1 cellular context compared by ENCODE assay signal in the genomic region with DNA sequence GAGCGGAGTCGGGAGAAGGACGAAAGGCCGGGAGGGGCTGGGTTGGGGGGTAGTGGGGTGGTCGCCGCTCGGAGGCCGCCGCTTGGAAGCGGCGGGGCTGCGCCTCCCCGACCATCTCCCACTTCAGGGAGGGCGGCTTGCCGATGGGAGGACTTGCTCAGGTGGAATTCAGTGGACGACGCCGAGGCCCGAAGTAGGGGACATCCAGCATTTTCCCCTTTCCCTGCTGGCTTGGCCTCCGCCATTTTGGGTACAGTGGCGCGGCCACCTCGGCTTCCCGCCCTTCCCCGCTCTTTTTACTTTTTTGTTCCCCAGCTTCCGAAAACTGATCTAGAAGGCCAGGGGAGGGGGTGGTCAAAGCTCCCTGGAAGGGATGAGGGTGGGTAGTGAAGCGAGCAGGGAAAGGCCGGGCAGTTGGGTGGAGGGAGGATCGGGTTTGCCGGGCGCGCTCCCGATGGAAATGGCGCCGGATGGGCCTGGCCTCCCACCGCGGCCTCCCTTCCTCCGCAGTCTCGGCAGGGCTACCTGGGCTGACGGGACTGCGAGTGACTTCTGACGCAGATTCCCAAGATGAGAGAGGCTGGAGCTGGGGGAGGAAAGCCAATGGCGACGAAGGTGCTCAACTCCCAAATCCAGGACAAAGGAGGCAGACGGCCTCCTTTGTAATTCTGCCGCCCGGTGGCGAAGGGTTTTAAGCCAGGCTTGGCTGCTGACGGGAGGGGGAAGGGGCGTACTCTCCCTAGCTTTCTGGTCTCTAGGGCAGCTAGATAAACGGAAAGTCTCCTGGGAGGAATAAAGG.
TF ChIP-seq lines count a peak whose summit lies in the region.

A gene (minus strand): TSS at position 670 of the 799 bp plus-strand sequence. CDS start 26,084 bp downstream, outside the sequence.

TF ChIP-seq in K562, 482 proteins besides CTCF, POLR2A, EP300 and RAD21 (continued from another document):
- TF ChIP-seq ZNF354B (CRISPR knock-in tag; IDR thresholded peaks at IDR 0.05) (peak; percentile 35; the same call in 1 of the 2 replicates), RUNX1 (IDR thresholded peaks at IDR 0.05; ENCODE audit: low read depth) (no peak), PHF20 (IDR thresholded peaks at IDR 0.05; ENCODE audit: partially characterized antibody) (peak; percentile 44), PYGO2 (tag; IDR thresholded peaks at IDR 0.05) (no peak), YBX1 (IDR thresholded peaks at IDR 0.05) (no peak), TAL1 (IDR thresholded peaks at IDR 0.05) (0 out of 2 replicates have a peak, but pooled peaks have one; percentile 27), SIN3A (IDR thresholded peaks at IDR 0.05; ENCODE audit: borderline replicate concordance in 2 of 2, control insufficient read depth in 1 of 2, low read depth in 2 of 2, low read length in 2 of 2) (peak; percentile 37 to 74; a peak in 3 of 4 replicates), ZNF311 (CRISPR knock-in tag; IDR thresholded peaks at IDR 0.05) (peak; percentile 78; the same call in 1 of the 2 replicates), GATAD2A (IDR thresholded peaks at IDR 0.05) (no peak), EP400 (IDR thresholded peaks at IDR 0.05) (peak; percentile 83), ARHGAP35 (IDR thresholded peaks at IDR 0.05; ENCODE audit: partially characterized antibody) (no peak), KAT7 (CRISPR knock-in tag; IDR thresholded peaks at IDR 0.05; ENCODE audit: borderline replicate concordance) (no peak), E2F3 (CRISPR knock-in tag; IDR thresholded peaks at IDR 0.05) (peak; percentile 95), ZFPM2 (CRISPR knock-in tag; IDR thresholded peaks at IDR 0.05) (no peak), PTRF (tag; IDR thresholded peaks at IDR 0.05) (no peak), RBFOX2 (IDR thresholded peaks at IDR 0.05; ENCODE audit: low read depth, low read length) (peak; percentile 91), FOXP1 (CRISPR knock-in tag; IDR thresholded peaks at IDR 0.05) (peak; percentile 55; the same call in 1 of the 2 replicates), ZNF764 (CRISPR knock-in tag; IDR thresholded peaks at IDR 0.05; ENCODE audit: low read depth) (no peak), ZNF384 (IDR thresholded peaks at IDR 0.05; ENCODE audit: low read depth, low read length) (peak; percentile 53; the same call in 1 of the 2 replicates), RBM15 (IDR thresholded peaks at IDR 0.05; ENCODE audit: insufficient read depth, low read length) (no peak)
- TF ChIP-seq, protein P1, sequence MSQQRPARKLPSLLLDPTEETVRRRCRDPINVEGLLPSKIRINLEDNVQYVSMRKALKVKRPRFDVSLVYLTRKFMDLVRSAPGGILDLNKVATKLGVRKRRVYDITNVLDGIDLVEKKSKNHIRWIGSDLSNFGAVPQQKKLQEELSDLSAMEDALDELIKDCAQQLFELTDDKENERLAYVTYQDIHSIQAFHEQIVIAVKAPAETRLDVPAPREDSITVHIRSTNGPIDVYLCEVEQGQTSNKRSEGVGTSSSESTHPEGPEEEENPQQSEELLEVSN (IDR thresholded peaks at IDR 0.05; ENCODE audit: borderline replicate concordance in 1 of 2, extremely low read depth in 1 of 2, insufficient read depth in 1 of 2, insufficient read length in 1 of 2, low read depth in 1 of 2, low read length in 1 of 2, poor library complexity in 1 of 2, severe bottlenecking in 1 of 2): peak in 1 of 2 experiments; percentile 21
- TF ChIP-seq, protein P2, sequence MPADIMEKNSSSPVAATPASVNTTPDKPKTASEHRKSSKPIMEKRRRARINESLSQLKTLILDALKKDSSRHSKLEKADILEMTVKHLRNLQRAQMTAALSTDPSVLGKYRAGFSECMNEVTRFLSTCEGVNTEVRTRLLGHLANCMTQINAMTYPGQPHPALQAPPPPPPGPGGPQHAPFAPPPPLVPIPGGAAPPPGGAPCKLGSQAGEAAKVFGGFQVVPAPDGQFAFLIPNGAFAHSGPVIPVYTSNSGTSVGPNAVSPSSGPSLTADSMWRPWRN (IDR thresholded peaks at IDR 0.05; ENCODE audit: low read depth): 0 out of 2 replicates have a peak, but pooled peaks have one; percentile 24
- TF ChIP-seq, protein P3, sequence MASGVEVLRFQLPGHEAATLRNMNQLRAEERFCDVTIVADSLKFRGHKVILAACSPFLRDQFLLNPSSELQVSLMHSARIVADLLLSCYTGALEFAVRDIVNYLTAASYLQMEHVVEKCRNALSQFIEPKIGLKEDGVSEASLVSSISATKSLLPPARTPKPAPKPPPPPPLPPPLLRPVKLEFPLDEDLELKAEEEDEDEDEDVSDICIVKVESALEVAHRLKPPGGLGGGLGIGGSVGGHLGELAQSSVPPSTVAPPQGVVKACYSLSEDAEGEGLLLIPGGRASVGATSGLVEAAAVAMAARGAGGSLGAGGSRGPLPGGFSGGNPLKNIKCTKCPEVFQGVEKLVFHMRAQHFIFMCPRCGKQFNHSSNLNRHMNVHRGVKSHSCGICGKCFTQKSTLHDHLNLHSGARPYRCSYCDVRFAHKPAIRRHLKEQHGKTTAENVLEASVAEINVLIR (CRISPR knock-in tag; IDR thresholded peaks at IDR 0.05): no peak
- TF ChIP-seq, protein P4, sequence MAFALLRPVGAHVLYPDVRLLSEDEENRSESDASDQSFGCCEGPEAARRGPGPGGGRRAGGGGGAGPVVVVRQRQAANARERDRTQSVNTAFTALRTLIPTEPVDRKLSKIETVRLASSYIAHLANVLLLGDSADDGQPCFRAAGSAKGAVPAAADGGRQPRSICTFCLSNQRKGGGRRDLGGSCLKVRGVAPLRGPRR (CRISPR knock-in tag; IDR thresholded peaks at IDR 0.05): no peak; the same call in 1 of the 2 replicates
